15 cellular contexts compared by ENCODE assay signal in genomic region chr2:148554459-148555247, GRCh38.
DNase-seq lines count a peak whose midpoint lies in the region; ATAC-seq and TF ChIP-seq lines count a peak whose summit lies in the region.
"Had no signal": no experiment of that assay in that cellular context is flagged by ENCODE, and none has a peak within 500 bp of the region (broad histone marks: within the 10 kb centered on the region; RNA-seq: fewer than 3 reads in every experiment).

No MANE protein-coding gene starts in this region.

- TF ChIP-seq CTCF in foreskin keratinocyte (conservative IDR thresholded peaks at IDR 0.05), result no peak

- no peak overlapping the region for H3K27ac Mint-ChIP-seq in activated naive CD4-positive, alpha-beta T cell treated with anti-CD3 and anti-CD28 coated beads, Interleukin-2, amount 50 U/mL, for 72 hours
- H3K27ac Mint-ChIP-seq in activated naive CD4-positive, alpha-beta T cell treated with anti-CD3 and anti-CD28 coated beads, Interleukin-2, amount 10 ng/mL, durations not matched to agents 7 days and 5 days, result no peak overlapping the region
- H3K27ac Mint-ChIP-seq: activated CD4-positive, alpha-beta memory T cell treated with anti-CD3 and anti-CD28 coated beads for 36 hours; stimulated activated naive B cell treated with anti-CD40 and anti-IgM and Interleukin-4, amounts not matched to agents 10 μg/mL and 1 μg/mL and 100 μg/mL, for 72 hours had no signal

- CTCF ChIA-PET in activated naive CD4-positive, alpha-beta T cell treated with anti-CD3 and anti-CD28 coated beads, Interleukin-2, amount 10 ng/mL, durations not matched to agents 7 days and 5 days (lab: Charles Lee), result interaction anchor here (0.9 to 1.5 kb wide), 2 partner anchors 46 to 104 kb away, joined by 3 to 4 read pairs; no protein-coding TSS in a partner anchor

- no peak overlapping the region for H3K4me3 Mint-ChIP-seq in activated naive CD4-positive, alpha-beta T cell treated with anti-CD3 and anti-CD28 coated beads, Interleukin-2, amount 10 ng/mL, durations not matched to agents 7 days and 5 days
- H3K4me3 Mint-ChIP-seq: activated CD4-positive, alpha-beta memory T cell treated with anti-CD3 and anti-CD28 coated beads for 36 hours; stimulated activated naive B cell treated with anti-CD40 and anti-IgM and Interleukin-4, amounts not matched to agents 10 μg/mL and 1 μg/mL and 100 μg/mL, for 72 hours had no signal

- ATAC-seq in activated naive CD4-positive, alpha-beta T cell treated with anti-CD3 and anti-CD28 coated beads, Interleukin-2, amount 50 U/mL, for 72 hours, result peak; percentile 13 to 69
- ATAC-seq in foreskin keratinocyte (peak; percentile 68), left lobe of liver (no peak)
- ATAC-seq: stimulated activated naive B cell treated with anti-CD40 and anti-IgM and Interleukin-4, amounts not matched to agents 10 μg/mL and 1 μg/mL and 100 μg/mL, for 72 hours had no signal

- peaks cover 4% of the 10 kb centered on the region for H3K4me1 Mint-ChIP-seq in activated naive CD4-positive, alpha-beta T cell treated with anti-CD3 and anti-CD28 coated beads, Interleukin-2, amount 10 ng/mL, durations not matched to agents 7 days and 5 days

- no peak for DNase-seq in activated naive CD4-positive, alpha-beta T cell treated with anti-CD3 and anti-CD28 coated beads, Interleukin-2, amount 50 U/mL, for 72 hours (ENCODE audit: low spot score in 2 of 2)
- DNase-seq in activated naive CD4-positive, alpha-beta T cell treated with anti-CD3 and anti-CD28 coated beads, Interleukin-2, amount 10 ng/mL, durations not matched to agents 7 days and 5 days, result no peak
- peak; percentile 53 for DNase-seq in MV-4-11 (lab: John Stamatoyannopoulos, UW)
- DNase-seq in foreskin keratinocyte, result peak in 1 of 2 donors; percentile 31
- peak; percentile 7 for DNase-seq in renal cortical epithelial cell (ENCODE audit: low read depth)
- no peak for DNase-seq in NCI-H128 (lab: John Stamatoyannopoulos, UW; ENCODE audit: unreplicated experiment)
- DNase-seq in left lobe of liver (ENCODE audit: low spot score), result no peak
- DNase-seq in occipital lobe (lab: John Stamatoyannopoulos, UW), result no peak
- DNase-seq: activated CD4-positive, alpha-beta memory T cell treated with anti-CD3 and anti-CD28 coated beads for 36 hours; anterior cingulate cortex; hippocampal formation; NK-92 treated with Interleukin-12 subunit alpha and Interleukin-12 subunit beta, amount 100 ng/mL, for 24 hours; stimulated activated naive B cell treated with anti-CD40 and anti-IgM and Interleukin-4, amounts not matched to agents 10 μg/mL and 1 μg/mL and 100 μg/mL, for 72 hours had no signal

- no peaks in the 10 kb centered on the region for H3K27me3 Mint-ChIP-seq in activated naive CD4-positive, alpha-beta T cell treated with anti-CD3 and anti-CD28 coated beads, Interleukin-2, amount 10 ng/mL, durations not matched to agents 7 days and 5 days
- H3K27me3 Mint-ChIP-seq: activated CD4-positive, alpha-beta memory T cell treated with anti-CD3 and anti-CD28 coated beads for 36 hours had no signal

- H3K9me3 Mint-ChIP-seq in activated naive CD4-positive, alpha-beta T cell treated with anti-CD3 and anti-CD28 coated beads, Interleukin-2, amount 50 U/mL, for 72 hours, result peaks cover 0 to 9% of the 10 kb centered on the region in 2 donors
- peaks cover 3% of the 10 kb centered on the region for H3K9me3 Mint-ChIP-seq in activated naive CD4-positive, alpha-beta T cell treated with anti-CD3 and anti-CD28 coated beads, Interleukin-2, amount 10 ng/mL, durations not matched to agents 7 days and 5 days
- H3K9me3 Mint-ChIP-seq: activated CD4-positive, alpha-beta memory T cell treated with anti-CD3 and anti-CD28 coated beads for 36 hours had no signal

- H3K27ac ChIP-seq in foreskin keratinocyte, result no peak overlapping the region
- H3K27ac ChIP-seq: coronary artery, esophagus muscularis mucosa had no signal

- H3K4me1 ChIP-seq in foreskin keratinocyte, result no peaks in the 10 kb centered on the region
- H3K4me1 ChIP-seq: esophagus muscularis mucosa had no signal

- peaks cover 4 to 10% of the 10 kb centered on the region in 2 donors for H3K36me3 Mint-ChIP-seq in activated naive CD4-positive, alpha-beta T cell treated with anti-CD3 and anti-CD28 coated beads, Interleukin-2, amount 50 U/mL, for 72 hours
- peaks cover 4% of the 10 kb centered on the region for H3K36me3 Mint-ChIP-seq in activated naive CD4-positive, alpha-beta T cell treated with anti-CD3 and anti-CD28 coated beads, Interleukin-2, amount 10 ng/mL, durations not matched to agents 7 days and 5 days
- H3K36me3 Mint-ChIP-seq: activated CD4-positive, alpha-beta memory T cell treated with anti-CD3 and anti-CD28 coated beads for 36 hours; stimulated activated naive B cell treated with anti-CD40 and anti-IgM and Interleukin-4, amounts not matched to agents 10 μg/mL and 1 μg/mL and 100 μg/mL, for 72 hours had no signal

- no peaks in the 10 kb centered on the region for H3K27me3 ChIP-seq in foreskin keratinocyte
- H3K27me3 ChIP-seq: esophagus muscularis mucosa had no signal

Comparison
In these comparisons a context has a peak if more than half of its experiments do, and no peak if none do; other contexts are left out.
1. DNase-seq: peak in MV-4-11 (single experiment) and renal cortical epithelial cell (single experiment); none in activated naive CD4-positive, alpha-beta T cell treated with anti-CD3 and anti-CD28 coated beads, Interleukin-2, amount 50 U/mL, for 72 hours (0 of 2), activated naive CD4-positive, alpha-beta T cell treated with anti-CD3 and anti-CD28 coated beads, Interleukin-2, amount 10 ng/mL, durations not matched to agents 7 days and 5 days (single experiment), NCI-H128 (single experiment), left lobe of liver (single experiment) and occipital lobe (single experiment).